8 cellular contexts compared by ENCODE assay signal in genomic region chr4:15001825-15002658, GRCh38. TPM values are rescaled to one million over a fixed set of nuclear protein-coding genes. Genes with fewer than 3 reads are reported as not detected.
DNase-seq lines count a peak whose midpoint lies in the region; ATAC-seq lines count a peak whose summit lies in the region.

CPEB2 (plus strand) TSS chr4:15002481; CDS start chr4:15002674, 193 bp downstream.

- no peaks in the 10 kb centered on the region for H3K9me3 Mint-ChIP-seq in effector memory CD8-positive, alpha-beta T cell

- peak within 1 kb of the TSS; percentile 91 to 97 for H3K4me3 ChIP-seq in mesenchymal stem cell (ENCODE audit: insufficient read depth in 1 of 2, low read depth in 1 of 2, low read length in 2 of 2)

- H3K14ac ChIP-seq in mesenchymal stem cell (ENCODE audit: low read length in 2 of 2) = peak within 1 kb of the TSS; percentile 74 to 100

- DNase-seq in CD1c-positive myeloid dendritic cell (ENCODE audit: extremely low spot score) (peak; percentile 97), NOMO-1 treated with DMSO at 0.1 percent for 48 hours (lab: John Stamatoyannopoulos, UW; ENCODE audit: unreplicated experiment) (peak; percentile 96), mesenchymal stem cell (peak; percentile 97)
- DNase-seq in activated CD8-positive, alpha-beta memory T cell treated with anti-CD3 and anti-CD28 coated beads for 48 hours (ENCODE audit: low read depth in 2 of 3, low spot score in 2 of 3) = peak; percentile 77 to 84 (median 78)
- peak; percentile 86 to 87 (median 87) for DNase-seq in effector memory CD8-positive, alpha-beta T cell
- peak; percentile 80 for DNase-seq in stimulated activated CD8-positive, alpha-beta memory T cell treated with anti-CD3 and anti-CD28 coated beads, Interleukin-12 subunit alpha, Interleukin-12 subunit beta, amount 100 ng/mL, for 24 hours (ENCODE audit: extremely low read depth)

- WGBS in mesenchymal stem cell = under 1% methylated on average over 34 of the region's 106 CpGs

- peak within 1 kb of the TSS; percentile 100 for H3K18ac ChIP-seq in mesenchymal stem cell (ENCODE audit: low read depth in 1 of 2, low read length in 2 of 2)

- peak within 1 kb of the TSS; percentile 100 for H2BK15ac ChIP-seq in mesenchymal stem cell (ENCODE audit: low read depth, poor library complexity, severe bottlenecking)

- peaks cover 14 to 18% of the 10 kb centered on the region in 2 donors for H3K4me1 Mint-ChIP-seq in effector memory CD8-positive, alpha-beta T cell (ENCODE audit: low read depth in 2 of 2)

- H4K8ac ChIP-seq in mesenchymal stem cell (ENCODE audit: low read length) = peak within 1 kb of the TSS; percentile 98

- H3K9ac ChIP-seq in mesenchymal stem cell (ENCODE audit: low read length) = peak within 1 kb of the TSS; percentile 98

- H2BK5ac ChIP-seq in mesenchymal stem cell (ENCODE audit: low read depth, low read length, poor library complexity, severe bottlenecking) = peak within 1 kb of the TSS; percentile 99

- H3K36me3 Mint-ChIP-seq in effector memory CD8-positive, alpha-beta T cell (ENCODE audit: insufficient read depth) = peaks cover 38% of the 10 kb centered on the region

- H3K27me3 Mint-ChIP-seq in effector memory CD8-positive, alpha-beta T cell = no peaks in the 10 kb centered on the region

- peak within 1 kb of the TSS; percentile 100 for H4K91ac ChIP-seq in mesenchymal stem cell (ENCODE audit: low read length)

- no peaks in the 10 kb centered on the region for H3K4me1 ChIP-seq in mesenchymal stem cell (ENCODE audit: control insufficient read depth, insufficient read depth, low read depth, low read length)

- no peaks in the 10 kb centered on the region for H3K27me3 ChIP-seq in mesenchymal stem cell (ENCODE audit: control insufficient read depth in 1 of 2, insufficient read depth in 1 of 2, low read length in 2 of 2)

- H3K4ac ChIP-seq in mesenchymal stem cell (ENCODE audit: low read depth in 1 of 2, low read length in 2 of 2) = peak within 1 kb of the TSS; percentile 99 to 100

- peaks cover 2 to 8% of the 10 kb centered on the region in 2 experiments for H3K36me3 ChIP-seq in mesenchymal stem cell (ENCODE audit: control insufficient read depth in 1 of 2, insufficient read depth in 2 of 2, low read depth in 1 of 2, low read length in 2 of 2)

- no peaks in the 10 kb centered on the region for H3K79me1 ChIP-seq in mesenchymal stem cell (replicated peaks; ENCODE audit: low read length, poor library complexity, severe bottlenecking)

- H3K4me3 Mint-ChIP-seq in effector memory CD8-positive, alpha-beta T cell = peak within 1 kb of the TSS; percentile 92 to 95

- H2BK120ac ChIP-seq in mesenchymal stem cell (ENCODE audit: low read depth, low read length) = peak within 1 kb of the TSS; percentile 99

- ATAC-seq in GM19395 (IDR thresholded peaks at IDR 0.05; ENCODE audit: unreplicated experiment) (peak; percentile 70), HG03558 (IDR thresholded peaks at IDR 0.05; ENCODE audit: extremely low read depth, unreplicated experiment) (peak; percentile 40)
- ATAC-seq in effector memory CD8-positive, alpha-beta T cell (replicated peaks) = peak; percentile 64

- H2AFZ ChIP-seq in mesenchymal stem cell (ENCODE audit: low read depth, low read length) = peak within 1 kb of the TSS; percentile 77

- H3K4me2 ChIP-seq in mesenchymal stem cell (ENCODE audit: low read length, poor library complexity, severe bottlenecking) = peak within 1 kb of the TSS; percentile 97

- H3K27ac Mint-ChIP-seq in effector memory CD8-positive, alpha-beta T cell = peak within 1 kb of the TSS; percentile 97 to 98

- no peaks in the 10 kb centered on the region for H3K9me3 ChIP-seq in mesenchymal stem cell (ENCODE audit: control insufficient read depth, low read length)

- peak within 1 kb of the TSS; percentile 85 for H2AK5ac ChIP-seq in mesenchymal stem cell (ENCODE audit: low read length, severe bottlenecking)

- H2BK12ac ChIP-seq in mesenchymal stem cell (ENCODE audit: low read length in 2 of 2) = peak within 1 kb of the TSS in 1 of 2 experiments; percentile 89

- H3K23ac ChIP-seq in mesenchymal stem cell (ENCODE audit: low read length in 2 of 2) = peak within 1 kb of the TSS; percentile 98 to 99

- peak within 1 kb of the TSS; percentile 99 for H3K27ac ChIP-seq in mesenchymal stem cell (ENCODE audit: low read length, poor library complexity, severe bottlenecking)

RNA-seq across cellular contexts. Expression of gene CPEB2, which starts in this region (rescaled TPM):
- 7.9 TPM for polyA plus RNA-seq in mesenchymal stem cell (2013, experiment 1 of 2)
- polyA plus RNA-seq in mesenchymal stem cell (2013, experiment 2 of 2) = 8.5 TPM

Comparison
In these comparisons a context has a peak if more than half of its experiments do, and no peak if none do; other contexts are left out.
1. Peak in every context shown above with its lines: DNase-seq, ATAC-seq, H3K4me3 ChIP-seq and H3K27ac ChIP-seq.